Comparison of ENCODE assay signal across 8 cellular contexts in genomic region chr22:37457093-37457893, GRCh38. TPM values are rescaled to one million over a fixed set of nuclear protein-coding genes. Genes with fewer than 3 reads are reported as not detected.
DNase-seq lines count a peak whose midpoint lies in the region; ATAC-seq, FAIRE-seq and TF ChIP-seq lines count a peak whose summit lies in the region.

No MANE protein-coding gene starts in this region.

- H3K27ac ChIP-seq in RWPE2 (ENCODE audit: poor library complexity, severe bottlenecking) = peak overlapping the region; percentile 79
- H3K27ac ChIP-seq in uterus = no peak overlapping the region

- H3K9me3 ChIP-seq in RWPE2 (ENCODE audit: severe bottlenecking) (no peaks in the 10 kb centered on the region), uterus (no peaks in the 10 kb centered on the region)

- DNase-seq in D721Med (ENCODE audit: insufficient read length, low spot score) (no peak), HPDE6-E6E7 (ENCODE audit: extremely low spot score) (peak; percentile 79), RWPE2 (ENCODE audit: low spot score) (no peak), glutamatergic neuron (peak; percentile 89), posterior vena cava (ENCODE audit: low spot score) (peak; percentile 88), uterus (peak; percentile 24 to 34), occipital lobe (lab: John Stamatoyannopoulos, UW) (no peak)
- DNase-seq in activated effector memory CD4-positive, alpha-beta T cell treated with anti-CD3 and anti-CD28 coated beads, Interleukin-2, amount 50 U/mL, for 16 hours = peak; percentile 93

- TF ChIP-seq CTCF in D721Med (IDR thresholded peaks at IDR 0.05; ENCODE audit: insufficient read depth, missing control alignments) = peak; percentile 79
- peak; percentile 94 for TF ChIP-seq CTCF in RWPE2 (IDR thresholded peaks at IDR 0.05; ENCODE audit: poor library complexity, severe bottlenecking)
- peak; percentile 99 for TF ChIP-seq CTCF in glutamatergic neuron (IDR thresholded peaks at IDR 0.05; ENCODE audit: partially characterized antibody, unreplicated experiment)
- peak; percentile 34 to 72 (median 57) for TF ChIP-seq CTCF in uterus (IDR thresholded peaks at IDR 0.05)

- FAIRE-seq in D721Med (lab: Jason Lieb, UNC) = no peak

- H3K4me1 ChIP-seq in RWPE2 (ENCODE audit: insufficient read depth, poor library complexity, severe bottlenecking) = peaks cover 15% of the 10 kb centered on the region
- no peaks in the 10 kb centered on the region for H3K4me1 ChIP-seq in uterus

- no peaks in the 10 kb centered on the region for H3K27me3 ChIP-seq in RWPE2 (ENCODE audit: insufficient read depth, poor library complexity, severe bottlenecking)
- no peaks in the 10 kb centered on the region for H3K27me3 ChIP-seq in uterus

- peak; percentile 86 for ATAC-seq in RWPE2 (ENCODE audit: low read depth)

- H3K27me3 Mint-ChIP-seq in glutamatergic neuron (ENCODE audit: unreplicated experiment) = peaks cover 7% of the 10 kb centered on the region

- peaks cover 20% of the 10 kb centered on the region for H3K4me1 Mint-ChIP-seq in glutamatergic neuron (ENCODE audit: low read depth, unreplicated experiment)

- H3K27ac Mint-ChIP-seq in glutamatergic neuron (ENCODE audit: unreplicated experiment) = no peak overlapping the region

- H3K36me3 ChIP-seq in RWPE2 (ENCODE audit: low read depth) = no peaks in the 10 kb centered on the region
- no peaks in the 10 kb centered on the region for H3K36me3 ChIP-seq in uterus

- intact Hi-C loops in posterior vena cava (cut with DNase I) = no loop called here
- intact Hi-C loops in uterus (cut with DNase I; ENCODE audit: low total_unique reads) = no loop called here

- H3K4me3 ChIP-seq in RWPE2 (ENCODE audit: severe bottlenecking) = no peak overlapping the region
- H3K4me3 ChIP-seq in uterus = no peak overlapping the region

- H3K36me3 Mint-ChIP-seq in glutamatergic neuron (ENCODE audit: unreplicated experiment) = no peaks in the 10 kb centered on the region

- TF ChIP-seq POLR2A in uterus (IDR thresholded peaks at IDR 0.05) = no peak

- H3K4me3 Mint-ChIP-seq in glutamatergic neuron (ENCODE audit: unreplicated experiment) = no peak overlapping the region

- H3K9me3 Mint-ChIP-seq in glutamatergic neuron (ENCODE audit: unreplicated experiment) = peaks cover 2% of the 10 kb centered on the region

RNA-seq across cellular contexts. Expression of gene MFNG, which starts 28.9 kb away (rescaled TPM):
- total RNA-seq in glutamatergic neuron (ENCODE audit: unreplicated experiment) (61.1 TPM), posterior vena cava (10 to 100 TPM; 21.6 to 23.0 TPM), uterus (10 to 100 TPM in 3 of 4 donors, 1 to 10 TPM in 1; 7.6 to 71.2 (median 28.7) TPM), occipital lobe (3.9 TPM)

RNA-seq across cellular contexts. Expression of gene ELFN2, which starts 30.0 kb away (rescaled TPM):
- total RNA-seq in glutamatergic neuron (ENCODE audit: unreplicated experiment) = 7.3 TPM
- total RNA-seq in posterior vena cava = under 1 TPM; 0.05 to 0.10 TPM
- under 1 TPM in 2 of 4 donors, not detected in 2; 0.30 to 0.76 TPM for total RNA-seq in uterus
- total RNA-seq in occipital lobe = 14.7 TPM

Comparison
In these comparisons a context has a peak if more than half of its experiments do, and no peak if none do; other contexts are left out.
1. DNase-seq: peak in HPDE6-E6E7 (single experiment), activated effector memory CD4-positive, alpha-beta T cell treated with anti-CD3 and anti-CD28 coated beads, Interleukin-2, amount 50 U/mL, for 16 hours (single experiment), glutamatergic neuron (single experiment), posterior vena cava (single experiment) and uterus (2 of 2); none in D721Med (single experiment), RWPE2 (single experiment) and occipital lobe (single experiment).
2. Peak in every context shown above with its lines, with median percentiles within 50 percentile points of each other: CTCF ChIP-seq.